ENCODE assay signal across 27 cellular contexts in genomic region chr1:6645022-6645421, GRCh38.
"Had no signal": no experiment of that assay in that cellular context is flagged by ENCODE, and none has a peak within 500 bp of the region (broad histone marks: within the 10 kb centered on the region; RNA-seq: fewer than 3 reads in every experiment).

No MANE protein-coding gene starts in this region.

- H3K9ac ChIP-seq: neural progenitor cell had no signal

- H3K4me3 Mint-ChIP-seq: naive thymus-derived CD4-positive, alpha-beta T cell; natural killer cell treated with Interleukin-12 subunit alpha and Interleukin-12 subunit beta and Interleukin-15 and Interleukin-18, amount 100 ng/mL, for 72 hours; neural progenitor cell; stimulated activated effector memory CD8-positive, alpha-beta T cell treated with anti-CD3 and anti-CD28 coated beads, Interleukin-12 subunit alpha, Interleukin-12 subunit beta, amount 100 ng/mL, for 72 hours; stimulated activated naive B cell treated with anti-CD40 and anti-IgM and Interleukin-4, amounts not matched to agents 10 μg/mL and 1 μg/mL and 100 μg/mL, for 72 hours; stimulated activated naive CD8-positive, alpha-beta T cell treated with anti-CD3 and anti-CD28 coated beads, Interleukin-15, Interleukin-2, amounts not matched to agents 100 ng/mL and 50 ng/mL, for 24 hours had no signal

- H3K27me3 Mint-ChIP-seq: naive thymus-derived CD4-positive, alpha-beta T cell; natural killer cell treated with Interleukin-12 subunit alpha and Interleukin-12 subunit beta and Interleukin-15 and Interleukin-18, amount 100 ng/mL, for 72 hours; stimulated activated naive B cell treated with anti-CD40 and anti-IgM and Interleukin-4, amounts not matched to agents 10 μg/mL and 1 μg/mL and 100 μg/mL, for 72 hours; stimulated activated naive CD8-positive, alpha-beta T cell treated with anti-CD3 and anti-CD28 coated beads, Interleukin-15, Interleukin-2, amounts not matched to agents 100 ng/mL and 50 ng/mL, for 24 hours had no signal

- DNase-seq: naive thymus-derived CD4-positive, alpha-beta T cell; occipital lobe; pancreas; retina; right lobe of liver; sigmoid colon; small intestine; stimulated activated CD4-positive, alpha-beta T cell treated with anti-CD3 and anti-CD28 coated beads, Interleukin-15, amount 100 ng/mL, for 24 hours; stimulated activated CD4-positive, alpha-beta T cell treated with anti-CD3 and anti-CD28 coated beads, Interleukin-2, amount 100 ng/mL, for 24 hours; stimulated activated CD4-positive, alpha-beta T cell treated with anti-CD3 and anti-CD28 coated beads, Interleukin-2, amount 100 ng/mL, for 48 hours; stimulated activated CD4-positive, alpha-beta T cell treated with anti-CD3 and anti-CD28 coated beads, Interleukin-4, amount 100 ng/mL, for 24 hours; stimulated activated naive B cell treated with anti-CD40 and anti-IgM and Interleukin-4, amounts not matched to agents 10 μg/mL and 1 μg/mL and 100 μg/mL, for 72 hours; stimulated activated naive CD4-positive, alpha-beta T cell treated with Interleukin-2 at 50 U/mL for 16 hours; stomach; thyroid gland; trophoblast cell; upper lobe of left lung had no signal

- H3K9me3 ChIP-seq: pancreas, prostate gland, right atrium auricular region, right lobe of liver, sigmoid colon, stomach, thoracic aorta, thyroid gland, tibial nerve, upper lobe of left lung, vagina had no signal

- H3K27ac Mint-ChIP-seq: natural killer cell treated with Interleukin-12 subunit alpha and Interleukin-12 subunit beta and Interleukin-15 and Interleukin-18, amount 100 ng/mL, for 72 hours; neural progenitor cell; stimulated activated effector memory CD8-positive, alpha-beta T cell treated with anti-CD3 and anti-CD28 coated beads, Interleukin-12 subunit alpha, Interleukin-12 subunit beta, amount 100 ng/mL, for 72 hours; stimulated activated naive B cell treated with anti-CD40 and anti-IgM and Interleukin-4, amounts not matched to agents 10 μg/mL and 1 μg/mL and 100 μg/mL, for 72 hours; stimulated activated naive CD8-positive, alpha-beta T cell treated with anti-CD3 and anti-CD28 coated beads, Interleukin-15, Interleukin-2, amounts not matched to agents 100 ng/mL and 50 ng/mL, for 24 hours had no signal

- H3K4me1 ChIP-seq: neural progenitor cell, pancreas, prostate gland, right atrium auricular region, right lobe of liver, stomach, thyroid gland, upper lobe of left lung, vagina had no signal

- H3K27me3 ChIP-seq: neural progenitor cell, pancreas, right atrium auricular region, right lobe of liver, sigmoid colon, stomach, thyroid gland, tibial nerve, upper lobe of left lung, vagina had no signal

- H3K36me3 ChIP-seq: neural progenitor cell, prostate gland had no signal

- H3K27ac ChIP-seq: neural progenitor cell, pancreas, prostate gland, right atrium auricular region, right lobe of liver, sigmoid colon, stomach, thoracic aorta, thyroid gland, tibial nerve, upper lobe of left lung, vagina had no signal

- H2AFZ ChIP-seq: neural progenitor cell had no signal

- ATAC-seq: naive thymus-derived CD4-positive, alpha-beta T cell; pancreas; right lobe of liver; stimulated activated effector memory CD8-positive, alpha-beta T cell treated with anti-CD3 and anti-CD28 coated beads, Interleukin-12 subunit alpha, Interleukin-12 subunit beta, amount 100 ng/mL, for 72 hours; stimulated activated naive B cell treated with anti-CD40 and anti-IgM and Interleukin-4, amounts not matched to agents 10 μg/mL and 1 μg/mL and 100 μg/mL, for 72 hours had no signal

- H3K9me3 Mint-ChIP-seq: naive thymus-derived CD4-positive, alpha-beta T cell; natural killer cell treated with Interleukin-12 subunit alpha and Interleukin-12 subunit beta and Interleukin-15 and Interleukin-18, amount 100 ng/mL, for 72 hours; neural progenitor cell; stimulated activated effector memory CD8-positive, alpha-beta T cell treated with anti-CD3 and anti-CD28 coated beads, Interleukin-12 subunit alpha, Interleukin-12 subunit beta, amount 100 ng/mL, for 72 hours; stimulated activated naive B cell treated with anti-CD40 and anti-IgM and Interleukin-4, amounts not matched to agents 10 μg/mL and 1 μg/mL and 100 μg/mL, for 72 hours; stimulated activated naive CD8-positive, alpha-beta T cell treated with anti-CD3 and anti-CD28 coated beads, Interleukin-15, Interleukin-2, amounts not matched to agents 100 ng/mL and 50 ng/mL, for 24 hours had no signal

- H3K4me1 Mint-ChIP-seq: neural progenitor cell; stimulated activated effector memory CD8-positive, alpha-beta T cell treated with anti-CD3 and anti-CD28 coated beads, Interleukin-12 subunit alpha, Interleukin-12 subunit beta, amount 100 ng/mL, for 72 hours had no signal

- H3K36me3 Mint-ChIP-seq: natural killer cell treated with Interleukin-12 subunit alpha and Interleukin-12 subunit beta and Interleukin-15 and Interleukin-18, amount 100 ng/mL, for 72 hours had no signal

- H3K4me2 ChIP-seq: neural progenitor cell had no signal

- FAIRE-seq: pancreas, small intestine, urothelium cell line had no signal

- H3K4me3 ChIP-seq: neural progenitor cell, pancreas, prostate gland, right atrium auricular region, right lobe of liver, sigmoid colon, stomach, thoracic aorta, thyroid gland, tibial nerve, upper lobe of left lung, vagina had no signal
